In the genomic region with DNA sequence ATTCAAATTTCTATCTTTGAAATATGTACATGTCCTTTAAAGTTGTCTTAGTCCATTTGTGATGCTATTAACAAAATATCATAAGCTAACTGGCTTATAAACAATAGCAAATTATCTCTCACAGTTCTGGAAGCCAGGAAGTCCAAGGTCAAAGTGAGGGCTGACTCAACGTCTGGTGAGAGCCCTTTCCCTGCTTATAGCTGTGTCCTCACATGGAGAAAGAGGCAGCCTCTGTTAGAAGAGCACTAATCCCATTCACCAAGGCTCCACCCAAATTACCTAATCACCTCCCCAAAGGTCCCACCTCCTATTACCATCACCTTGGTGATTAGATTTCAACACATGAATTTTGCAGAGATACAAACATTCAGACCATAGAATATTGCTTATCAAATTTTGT, we compare ENCODE assay signal across 35 cellular contexts.
"Had no signal": no experiment of that assay in that cellular context is flagged by ENCODE, and none has a peak within 500 bp of the region (broad histone marks: within the 10 kb centered on the region; RNA-seq: fewer than 3 reads in every experiment).

No MANE protein-coding gene starts in this region.

- H3K9me3 Mint-ChIP-seq: activated B cell treated with CpG ODN at 0.5 μM for 24 hours; activated CD4-positive, alpha-beta memory T cell treated with anti-CD3 and anti-CD28 coated beads for 36 hours; activated naive CD4-positive, alpha-beta T cell treated with anti-CD3 and anti-CD28 coated beads for 36 hours; activated naive CD4-positive, alpha-beta T cell treated with anti-CD3 and anti-CD28 coated beads, Interleukin-2, amount 50 U/mL, for 72 hours; activated T-cell treated with anti-CD3 and anti-CD28 coated beads, Interleukin-2, amount 50 U/mL, for 4 hours; activated T-helper 1 cell treated with anti-CD3 and anti-CD28 coated beads, Interleukin-12 subunit alpha, Interleukin-12 subunit beta, Interleukin-2, Interleukin-4 antibody, amounts not matched to agents 30 ng/mL and 10 ng/mL and 1 ng/mL, durations not matched to agents 14 hours and 24 hours and 36 hours; T-cell had no signal

- H3K9ac ChIP-seq: SK-N-SH had no signal

- H3K4me1 ChIP-seq: SJSA1 had no signal

- H3K27me3 Mint-ChIP-seq: activated B cell treated with CpG ODN at 0.5 μM for 24 hours; activated CD4-positive, alpha-beta memory T cell treated with anti-CD3 and anti-CD28 coated beads for 36 hours; T-cell; T-helper 17 cell had no signal

- DNase-seq: activated B cell treated with CpG ODN at 0.5 μM for 24 hours; activated CD4-positive, alpha-beta memory T cell treated with anti-CD3 and anti-CD28 coated beads for 36 hours; activated CD4-positive, alpha-beta T cell treated with anti-CD3 and anti-CD28 coated beads for 4 hours; activated CD4-positive, alpha-beta T cell treated with anti-CD3 and anti-CD28 coated beads, Interleukin-2, amount 50 U/mL, for 1 hour; activated CD4-positive, CD25-positive, alpha-beta regulatory T cell treated with anti-CD3 and anti-CD28 coated beads, Interleukin-2, amount 50 U/mL, for 72 hours; activated CD8-positive, alpha-beta memory T cell treated with anti-CD3 and anti-CD28 coated beads, Interleukin-2, amount 50 U/mL, for 4 hours; activated gamma-delta T cell treated with Interleukin-2 at 50 U/mL for 16 hours; activated naive CD4-positive, alpha-beta T cell treated with anti-CD3 and anti-CD28 coated beads for 36 hours; activated T-cell treated with anti-CD3 and anti-CD28 coated beads for 4 hours; activated T-cell treated with anti-CD3 and anti-CD28 coated beads, Interleukin-2, amount 50 U/mL, for 4 hours; amniotic stem cell; aorta; brain microvascular endothelial cell; NCI-H1105; NCI-H1417 treated with DMSO at 0.1 percent for 48 hours; NCI-H187 treated with DMSO at 0.1 percent for 48 hours; NCI-H2081; NCI-H2171 treated with DMSO at 0.1 percent for 48 hours; NCI-H2227 treated with DMSO at 0.1 percent for 48 hours; NCI-H446; NCI-H510A treated with DMSO at 0.1 percent for 48 hours; NCI-H526 treated with DMSO at 0.1 percent for 48 hours; NCI-H774; SHP77; SK-N-SH; T-cell; T-helper 17 cell; T-helper 9 cell had no signal

- H3K9me3 ChIP-seq: SJSA1, SK-N-SH had no signal

- H3K4me3 ChIP-seq: cardiac muscle cell, K562, SJSA1 had no signal

- H3K4me3 Mint-ChIP-seq: activated B cell treated with CpG ODN at 0.5 μM for 24 hours; activated CD4-positive, alpha-beta memory T cell treated with anti-CD3 and anti-CD28 coated beads for 36 hours; activated naive CD4-positive, alpha-beta T cell treated with anti-CD3 and anti-CD28 coated beads for 36 hours; activated T-cell treated with anti-CD3 and anti-CD28 coated beads, Interleukin-2, amount 50 U/mL, for 4 hours; activated T-helper 1 cell treated with anti-CD3 and anti-CD28 coated beads, Interleukin-12 subunit alpha, Interleukin-12 subunit beta, Interleukin-2, Interleukin-4 antibody, amounts not matched to agents 30 ng/mL and 10 ng/mL and 1 ng/mL, durations not matched to agents 14 hours and 24 hours and 36 hours; T-cell; T-helper 17 cell had no signal

- H3K27ac ChIP-seq: brain microvascular endothelial cell, cardiac muscle cell, SJSA1, VCaP had no signal

- H3K27ac Mint-ChIP-seq: activated B cell treated with CpG ODN at 0.5 μM for 24 hours; activated CD4-positive, alpha-beta memory T cell treated with anti-CD3 and anti-CD28 coated beads for 36 hours; activated naive CD4-positive, alpha-beta T cell treated with anti-CD3 and anti-CD28 coated beads for 36 hours; activated naive CD4-positive, alpha-beta T cell treated with anti-CD3 and anti-CD28 coated beads, Interleukin-2, amount 50 U/mL, for 72 hours; activated T-helper 1 cell treated with anti-CD3 and anti-CD28 coated beads, Interleukin-12 subunit alpha, Interleukin-12 subunit beta, Interleukin-2, Interleukin-4 antibody, amounts not matched to agents 30 ng/mL and 10 ng/mL and 1 ng/mL, durations not matched to agents 14 hours and 24 hours and 36 hours; T-cell; T-helper 17 cell had no signal

- H3K36me3 ChIP-seq: brain microvascular endothelial cell, cardiac muscle cell, SJSA1 had no signal

- ATAC-seq: activated naive CD4-positive, alpha-beta T cell treated with anti-CD3 and anti-CD28 coated beads, Interleukin-2, amount 50 U/mL, for 72 hours; activated T-cell treated with anti-CD3 and anti-CD28 coated beads, Interleukin-2, amount 50 U/mL, for 4 hours; K562; Panc1; T-cell; T-helper 17 cell had no signal

- H3K36me3 Mint-ChIP-seq: activated CD4-positive, alpha-beta memory T cell treated with anti-CD3 and anti-CD28 coated beads for 36 hours; activated naive CD4-positive, alpha-beta T cell treated with anti-CD3 and anti-CD28 coated beads, Interleukin-2, amount 50 U/mL, for 72 hours; T-cell had no signal

- H3K4me2 ChIP-seq: SK-N-SH had no signal

- H3K4me1 Mint-ChIP-seq: activated B cell treated with CpG ODN at 0.5 μM for 24 hours, T-cell, T-helper 17 cell had no signal

- H3K27me3 ChIP-seq: brain microvascular endothelial cell, cardiac muscle cell, SJSA1 had no signal
